Comparison of ENCODE assay signal across 9 cellular contexts in genomic region chr11:86174101-86175046, GRCh38.
DNase-seq lines count a peak whose midpoint lies in the region; ATAC-seq, FAIRE-seq and TF ChIP-seq lines count a peak whose summit lies in the region.
"Had no signal": no experiment of that assay in that cellular context is flagged by ENCODE, and none has a peak within 500 bp of the region (broad histone marks: within the 10 kb centered on the region; RNA-seq: fewer than 3 reads in every experiment).

No MANE protein-coding gene starts in this region.

- no peaks in the 10 kb centered on the region for H3K4me1 Mint-ChIP-seq in neural progenitor cell

- H3K4me3 ChIP-seq in K562 (no peak overlapping the region), iPS-15b (ENCODE audit: low read depth, low read length) (no peak overlapping the region), stomach (no peak overlapping the region), neural progenitor cell (no peak overlapping the region)

- no peak for TF ChIP-seq CTCF in K562 (IDR thresholded peaks at IDR 0.05 in 2 of 3, conservative IDR thresholded peaks at IDR 0.05 in 1 of 3; ENCODE audit: insufficient read depth in 2 of 3, low read depth in 1 of 3, low read length in 3 of 3)
- no peak for TF ChIP-seq CTCF in stomach (IDR thresholded peaks at IDR 0.05)
- TF ChIP-seq CTCF in neural progenitor cell (IDR thresholded peaks at IDR 0.05), result no peak

- intact Hi-C loops in K562 (cut with micrococcal nuclease) (loop anchor here (2.0 to 10.0 kb wide), 2 partner anchors 32 to 510 kb away; partner anchors contain the start of gene CREBZF), stomach (cut with DNase I; ENCODE audit: low total_unique reads) (no loop called here)

- TF ChIP-seq RAD21 in K562 (CRISPR knock-in tag; conservative IDR thresholded peaks at IDR 0.05 in 1 of 2, IDR thresholded peaks at IDR 0.05 in 1 of 2), result no peak

- H3K36me3 Mint-ChIP-seq in neural progenitor cell, result no peaks in the 10 kb centered on the region
- H3K36me3 Mint-ChIP-seq: activated naive CD8-positive, alpha-beta T cell had no signal

- H3K9me3 ChIP-seq in K562 (replicated peaks; ENCODE audit: control insufficient read depth, insufficient read depth, low read depth, low read length), result peaks cover 3% of the 10 kb centered on the region; the same call in 1 of the 2 replicates
- no peaks in the 10 kb centered on the region for H3K9me3 ChIP-seq in iPS-15b (ENCODE audit: control insufficient read depth, insufficient read depth, low read length)
- H3K9me3 ChIP-seq in stomach, result no peaks in the 10 kb centered on the region
- no peaks in the 10 kb centered on the region for H3K9me3 ChIP-seq in neural progenitor cell (ENCODE audit: low read depth)

- TF ChIP-seq POLR2A in K562 (conservative IDR thresholded peaks at IDR 0.05) (no peak; the same call in 1 of the 2 replicates), stomach (IDR thresholded peaks at IDR 0.05) (no peak)

- ATAC-seq in K562 (peak; percentile 45), HG02642 (IDR thresholded peaks at IDR 0.05; ENCODE audit: poor library complexity, unreplicated experiment) (no peak), HG02759 (IDR thresholded peaks at IDR 0.05; ENCODE audit: unreplicated experiment) (no peak)

- WGBS in K562 (ENCODE audit: insufficient coverage, low coverage, missing lambda C conversion rate), result 26% methylated on average over 8 of the region's 8 CpGs
- 39 to 43% (median 39%) methylated on average over 8 of the region's 8 CpGs for WGBS in stomach, 5 donors

- H3K79me2 ChIP-seq in K562 (ENCODE audit: control insufficient read depth, insufficient read depth, low read length) (peaks cover 3% of the 10 kb centered on the region; the same call in 1 of the 3 replicates), neural progenitor cell (ENCODE audit: low read depth) (no peaks in the 10 kb centered on the region)

- H3K9me3 Mint-ChIP-seq in neural progenitor cell, result no peaks in the 10 kb centered on the region

- H4K20me1 ChIP-seq in K562 (replicated peaks; ENCODE audit: control insufficient read depth, insufficient read depth, low read length) (no peaks in the 10 kb centered on the region), neural progenitor cell (ENCODE audit: low read depth) (no peaks in the 10 kb centered on the region)

- TF ChIP-seq EP300 in K562 (IDR thresholded peaks at IDR 0.05; ENCODE audit: low read length), result peak; percentile 90
- no peak for TF ChIP-seq EP300 in stomach (IDR thresholded peaks at IDR 0.05)

- H3K27me3 ChIP-seq in K562 (ENCODE audit: control insufficient read depth in 2 of 2, insufficient read depth in 2 of 2, low read length in 2 of 2), result no peaks in the 10 kb centered on the region; a peak in 1 of 5 replicates
- H3K27me3 ChIP-seq in iPS-15b (ENCODE audit: control insufficient read depth, insufficient read depth, low read length), result no peaks in the 10 kb centered on the region
- no peaks in the 10 kb centered on the region for H3K27me3 ChIP-seq in stomach
- H3K27me3 ChIP-seq in neural progenitor cell, result no peaks in the 10 kb centered on the region

- H3K27me3 Mint-ChIP-seq in neural progenitor cell (ENCODE audit: insufficient read depth, low read depth), result peaks cover 4% of the 10 kb centered on the region

- H3K36me3 ChIP-seq in K562 (ENCODE audit: control insufficient read depth, insufficient read depth, low read length), result no peaks in the 10 kb centered on the region; the same call in 2 of the 3 replicates
- no peaks in the 10 kb centered on the region for H3K36me3 ChIP-seq in iPS-15b (ENCODE audit: control insufficient read depth, insufficient read depth, low read length)
- no peaks in the 10 kb centered on the region for H3K36me3 ChIP-seq in stomach
- no peaks in the 10 kb centered on the region for H3K36me3 ChIP-seq in neural progenitor cell

- DNase-seq in HPDE6-E6E7 (ENCODE audit: extremely low spot score) (peak; percentile 64), K562 (ENCODE audit: extremely low read depth in 1 of 4, low spot score in 3 of 4) (peak; percentile 76 to 87 (median 78)), stomach (peak; percentile 44), NAMALWA (ENCODE audit: low spot score) (no peak), neural progenitor cell (ENCODE audit: low spot score) (no peak)

- FAIRE-seq in K562 (lab: Jason Lieb, UNC), result peak; percentile 58

- POLR2A ChIA-PET in K562 (lab: Yijun Ruan, JAX), result interaction anchor here (0.9 to 2.6 kb wide), 5 partner anchors 11 to 105 kb away, joined by 3 to 8 read pairs (median 4); partner anchors contain the start of gene PICALM

- H3K9ac ChIP-seq in K562 (ENCODE audit: insufficient read depth in 1 of 2, low read depth in 2 of 2, low read length in 2 of 2), result peak overlapping the region; percentile 67 to 84; a peak in 3 of 4 replicates
- peak overlapping the region; percentile 24 for H3K9ac ChIP-seq in iPS-15b (ENCODE audit: low read depth, low read length)
- no peak overlapping the region for H3K9ac ChIP-seq in neural progenitor cell

- H3K27ac ChIP-seq in K562 (ENCODE audit: extremely low read depth, low read depth, low read length) (peak overlapping the region; percentile 81), stomach (peak overlapping the region; percentile 22 to 80 (median 76)), neural progenitor cell (no peak overlapping the region)

- no peak overlapping the region for H3K4me3 Mint-ChIP-seq in neural progenitor cell
- H3K4me3 Mint-ChIP-seq: activated naive CD8-positive, alpha-beta T cell had no signal

- H3K9me1 ChIP-seq in K562 (ENCODE audit: control insufficient read depth, insufficient read depth, low read length), result peaks cover 4% of the 10 kb centered on the region

- H3F3A ChIP-seq in neural progenitor cell (ENCODE audit: low read depth), result no peaks in the 10 kb centered on the region

- H3K4me2 ChIP-seq in K562 (ENCODE audit: insufficient read depth, low read length), result peak overlapping the region; percentile 67
- H3K4me2 ChIP-seq in neural progenitor cell, result no peak overlapping the region

- in situ Hi-C loops in K562 (cut with MboI), result no loop called here

- TSS peak; percentile 46 for BruUV-seq in K562 (replicated peaks; lab: Mats Ljungman, UMichigan)

- H3K27ac Mint-ChIP-seq in neural progenitor cell, result no peak overlapping the region
- H3K27ac Mint-ChIP-seq: activated naive CD8-positive, alpha-beta T cell had no signal

- H2AFZ ChIP-seq in K562 (ENCODE audit: low read depth, low read length) (peak overlapping the region; percentile 25), neural progenitor cell (replicated peaks) (no peak overlapping the region)

- H3K4me1 ChIP-seq in K562 (replicated peaks in 1 of 2; ENCODE audit: control insufficient read depth in 2 of 2, insufficient read depth in 2 of 2, low read length in 2 of 2), result peaks cover 54 to 76% of the 10 kb centered on the region in 2 experiments
- H3K4me1 ChIP-seq in iPS-15b (ENCODE audit: control insufficient read depth, insufficient read depth, low read length), result no peaks in the 10 kb centered on the region
- H3K4me1 ChIP-seq in stomach, result peaks cover 10 to 37% (median 17%) of the 10 kb centered on the region in 4 donors
- peaks cover 5% of the 10 kb centered on the region for H3K4me1 ChIP-seq in neural progenitor cell

- CTCF ChIA-PET in K562 (lab: Yijun Ruan, JAX; ENCODE audit: low intra/inter-chr PET ratio), result no interaction called here

TF ChIP-seq in K562, 482 proteins besides CTCF, POLR2A, EP300 and RAD21 (continues in another document):
- TF ChIP-seq ZNF76 (CRISPR knock-in tag; IDR thresholded peaks at IDR 0.05; ENCODE audit: borderline replicate concordance), result no peak
- no peak for TF ChIP-seq ARNT (IDR thresholded peaks at IDR 0.05)
- no peak for TF ChIP-seq PTBP1 (IDR thresholded peaks at IDR 0.05; ENCODE audit: low read depth, low read length)
- no peak; the same call in 1 of the 2 replicates for TF ChIP-seq PML (IDR thresholded peaks at IDR 0.05; ENCODE audit: low read length)
- TF ChIP-seq SMAD4 (CRISPR knock-in tag; conservative IDR thresholded peaks at IDR 0.05), result peak; percentile 91
- TF ChIP-seq TSC22D4 (tag; IDR thresholded peaks at IDR 0.05), result no peak
- no peak for TF ChIP-seq FOXP4 (CRISPR knock-in tag; IDR thresholded peaks at IDR 0.05; ENCODE audit: borderline replicate concordance)
- no peak for TF ChIP-seq YBX1 (IDR thresholded peaks at IDR 0.05)
- TF ChIP-seq ZNF165 (CRISPR knock-in tag; IDR thresholded peaks at IDR 0.05; ENCODE audit: borderline replicate concordance), result no peak; the same call in 1 of the 2 replicates
- TF ChIP-seq SAFB2 (IDR thresholded peaks at IDR 0.05; ENCODE audit: borderline replicate concordance, low read depth, low read length, severe bottlenecking), result no peak
- TF ChIP-seq MAFF (IDR thresholded peaks at IDR 0.05; ENCODE audit: low read length), result no peak
- TF ChIP-seq RHOXF2B (CRISPR knock-in tag; conservative IDR thresholded peaks at IDR 0.05), result no peak
- no peak for TF ChIP-seq KDM2B (CRISPR knock-in tag; IDR thresholded peaks at IDR 0.05)
- peak; percentile 69 for TF ChIP-seq MYC (IDR thresholded peaks at IDR 0.05; ENCODE audit: low read depth, low read length)
- TF ChIP-seq MYC (CRISPR knock-in tag; IDR thresholded peaks at IDR 0.05; ENCODE audit: borderline replicate concordance, low read depth), result no peak
- TF ChIP-seq TEAD1 (CRISPR knock-in tag; IDR thresholded peaks at IDR 0.05), result no peak
- TF ChIP-seq NFE2L1 (tag; IDR thresholded peaks at IDR 0.05; ENCODE audit: borderline replicate concordance, low read depth), result 0 out of 2 replicates have a peak, but pooled peaks have one; percentile 1
- 0 out of 2 replicates have a peak, but pooled peaks have one; percentile 67 for TF ChIP-seq ETV5 (CRISPR knock-in tag; IDR thresholded peaks at IDR 0.05; ENCODE audit: low read depth)
- TF ChIP-seq SP1 (CRISPR knock-in tag; IDR thresholded peaks at IDR 0.05), result no peak
- no peak for TF ChIP-seq RBM14 (IDR thresholded peaks at IDR 0.05; ENCODE audit: borderline replicate concordance, insufficient read depth, low read depth, low read length)
- no peak for TF ChIP-seq BCL6 (CRISPR knock-in tag; IDR thresholded peaks at IDR 0.05)

Comparison
In these comparisons a context has a peak if more than half of its experiments do, and no peak if none do; other contexts are left out.
1. DNase-seq: peak in HPDE6-E6E7 (single experiment), K562 (4 of 4) and stomach (single experiment); none in NAMALWA (single experiment) and neural progenitor cell (single experiment).